Comparison of ENCODE assay signal across 1 cellular context in genomic region chr2:65071499-65072180, GRCh38.
TF ChIP-seq lines count a peak whose summit lies in the region.

No MANE protein-coding gene starts in this region.

TF ChIP-seq in H1, 55 proteins besides CTCF, POLR2A, EP300 and RAD21:
- TF ChIP-seq CTBP2 (IDR thresholded peaks at IDR 0.05; ENCODE audit: borderline replicate concordance, insufficient read depth, insufficient read length, low read length) (no peak), NRF1 (IDR thresholded peaks at IDR 0.05; ENCODE audit: low read depth, low read length) (no peak), TAF7 (optimal IDR thresholded peaks at IDR 0.05; ENCODE audit: borderline replicate concordance, low read depth, low read length) (no peak), TCF12 (IDR thresholded peaks at IDR 0.05; ENCODE audit: low read depth, low read length) (no peak), SP2 (IDR thresholded peaks at IDR 0.05; ENCODE audit: low read length) (no peak), CBX5 (IDR thresholded peaks at IDR 0.05; ENCODE audit: low read depth, low read length) (no peak), SIRT6 (IDR thresholded peaks at IDR 0.05; ENCODE audit: low read length) (no peak), SUZ12 (IDR thresholded peaks at IDR 0.05; ENCODE audit: low read length) (no peak), YY1 (IDR thresholded peaks at IDR 0.05; ENCODE audit: low read depth, low read length) (no peak), CREB1 (IDR thresholded peaks at IDR 0.05) (no peak), KDM5A (IDR thresholded peaks at IDR 0.05; ENCODE audit: low read length) (no peak)
